ENCODE assay signal across 11 cellular contexts in genomic region chr14:105182296-105183020, GRCh38. TPM values are rescaled to one million over a fixed set of nuclear protein-coding genes. Genes with fewer than 3 reads are reported as not detected.
DNase-seq lines count a peak whose midpoint lies in the region; ATAC-seq and TF ChIP-seq lines count a peak whose summit lies in the region.
"Had no signal": no experiment of that assay in that cellular context is flagged by ENCODE, and none has a peak within 500 bp of the region (broad histone marks: within the 10 kb centered on the region; RNA-seq: fewer than 3 reads in every experiment).

No MANE protein-coding gene starts in this region.

- no peak overlapping the region for H3K27ac Mint-ChIP-seq in CD8-positive, alpha-beta T cell
- H3K27ac Mint-ChIP-seq in activated naive CD8-positive, alpha-beta T cell treated with anti-CD3 and anti-CD28 coated beads, Interleukin-2, amount 10 ng/mL, durations not matched to agents 7 days and 5 days, result peak overlapping the region; percentile 30

- peaks cover 0 to 15% (median 0%) of the 10 kb centered on the region in 11 experiments; a peak in 3 of 22 replicates for H3K27me3 ChIP-seq in BLaER1 treated with 17β-estradiol and CSF1 and Interleukin-3, amounts not matched to agents 10 nM and 100 nM
- no peaks in the 10 kb centered on the region for H3K27me3 ChIP-seq in CD8-positive, alpha-beta T cell (ENCODE audit: insufficient read depth, low read length)

- TF ChIP-seq CTCF in CD8-positive, alpha-beta T cell (IDR thresholded peaks at IDR 0.05), result no peak

- no peak for DNase-seq in CD8-positive, alpha-beta T cell
- no peak for DNase-seq in activated naive CD8-positive, alpha-beta T cell treated with anti-CD3 and anti-CD28 coated beads, Interleukin-2, amount 10 ng/mL, durations not matched to agents 7 days and 5 days
- DNase-seq in myocyte (ENCODE audit: low read depth), result peak; percentile 87
- DNase-seq in NOMO-1 treated with DMSO at 0.1 percent for 48 hours (lab: John Stamatoyannopoulos, UW; ENCODE audit: unreplicated experiment), result no peak
- DNase-seq in NCI-H748 (lab: John Stamatoyannopoulos, UW; ENCODE audit: unreplicated experiment), result no peak
- DNase-seq: NCI-H2029 treated with DMSO at 0.1 percent for 48 hours, NCI-H69 had no signal

- H4K20me1 ChIP-seq in BLaER1 treated with 17β-estradiol and CSF1 and Interleukin-3, amounts not matched to agents 10 nM and 100 nM, result peaks cover 7 to 32% (median 28%) of the 10 kb centered on the region in 11 experiments; a peak in 17 of 22 replicates

- H3K4me1 Mint-ChIP-seq in CD8-positive, alpha-beta T cell (ENCODE audit: low read depth), result peaks cover 14% of the 10 kb centered on the region
- H3K4me1 Mint-ChIP-seq in activated naive CD8-positive, alpha-beta T cell treated with anti-CD3 and anti-CD28 coated beads, Interleukin-2, amount 10 ng/mL, durations not matched to agents 7 days and 5 days, result peaks cover 15% of the 10 kb centered on the region

- H3K27me3 Mint-ChIP-seq in CD8-positive, alpha-beta T cell (ENCODE audit: low read depth), result no peaks in the 10 kb centered on the region
- no peaks in the 10 kb centered on the region for H3K27me3 Mint-ChIP-seq in activated naive CD8-positive, alpha-beta T cell treated with anti-CD3 and anti-CD28 coated beads, Interleukin-2, amount 10 ng/mL, durations not matched to agents 7 days and 5 days

- H3K9ac ChIP-seq in BLaER1 treated with 17β-estradiol and CSF1 and Interleukin-3, amounts not matched to agents 10 nM and 100 nM, result peak overlapping the region in 8 of 11 experiments; percentile 7 to 44 (median 31); a peak in 9 of 22 replicates

- ATAC-seq in CD8-positive, alpha-beta T cell, result no peak
- no peak for ATAC-seq in activated naive CD8-positive, alpha-beta T cell treated with anti-CD3 and anti-CD28 coated beads, Interleukin-2, amount 10 ng/mL, durations not matched to agents 7 days and 5 days (ENCODE audit: low read depth)
- no peak for ATAC-seq in GM19035 (IDR thresholded peaks at IDR 0.05; ENCODE audit: unreplicated experiment)

- H3K4me2 ChIP-seq in BLaER1 treated with 17β-estradiol and CSF1 and Interleukin-3, amounts not matched to agents 10 nM and 100 nM, result peak overlapping the region; percentile 74 to 98 (median 82)

- peaks cover 46 to 77% (median 72%) of the 10 kb centered on the region in 10 experiments for H3K4me1 ChIP-seq in BLaER1 treated with 17β-estradiol and CSF1 and Interleukin-3, amounts not matched to agents 10 nM and 100 nM
- peaks cover 23% of the 10 kb centered on the region for H3K4me1 ChIP-seq in CD8-positive, alpha-beta T cell (ENCODE audit: insufficient read depth, low read length)

- peak overlapping the region; percentile 65 for H3K4me3 Mint-ChIP-seq in CD8-positive, alpha-beta T cell
- peak overlapping the region; percentile 47 for H3K4me3 Mint-ChIP-seq in activated naive CD8-positive, alpha-beta T cell treated with anti-CD3 and anti-CD28 coated beads, Interleukin-2, amount 10 ng/mL, durations not matched to agents 7 days and 5 days

- no peaks in the 10 kb centered on the region for H3K36me3 ChIP-seq in BLaER1 treated with 17β-estradiol and CSF1 and Interleukin-3, amounts not matched to agents 10 nM and 100 nM
- no peaks in the 10 kb centered on the region for H3K36me3 ChIP-seq in CD8-positive, alpha-beta T cell (ENCODE audit: insufficient read depth, low read length)
- H3K36me3 ChIP-seq: HAP-1 had no signal

- intact Hi-C loops in CD8-positive, alpha-beta T cell (cut with DNase I, micrococcal nuclease), result loop anchor here (5.0 to 10.0 kb wide), 6 partner anchors 62 to 430 kb away; partner anchors contain the start of genes BTBD6 (in 1 of the 2), CLBA1 (in 1 of the 2), SIVA1 (in 1 of the 2) and TEDC1 (in 1 of the 2)

- no peaks in the 10 kb centered on the region for H3K36me3 Mint-ChIP-seq in CD8-positive, alpha-beta T cell
- H3K36me3 Mint-ChIP-seq in activated naive CD8-positive, alpha-beta T cell treated with anti-CD3 and anti-CD28 coated beads, Interleukin-2, amount 10 ng/mL, durations not matched to agents 7 days and 5 days, result no peaks in the 10 kb centered on the region

- CTCF ChIA-PET in CD8-positive, alpha-beta T cell (lab: Charles Lee), result interaction anchor here (0.6 to 1.3 kb wide), 3 partner anchors 13 to 207 kb away, joined by 3 to 6 read pairs (median 4); no protein-coding TSS in a partner anchor

- H3K27ac ChIP-seq in BLaER1 treated with 17β-estradiol and CSF1 and Interleukin-3, amounts not matched to agents 10 nM and 100 nM, result peak overlapping the region in 3 of 11 experiments; percentile 11 to 27 (median 15); a peak in 2 of 22 replicates
- H3K27ac ChIP-seq in CD8-positive, alpha-beta T cell (ENCODE audit: low read depth, low read length), result no peak overlapping the region
- H3K27ac ChIP-seq: HL-60 had no signal

- H3K9me3 Mint-ChIP-seq in CD8-positive, alpha-beta T cell, result no peaks in the 10 kb centered on the region
- no peaks in the 10 kb centered on the region for H3K9me3 Mint-ChIP-seq in activated naive CD8-positive, alpha-beta T cell treated with anti-CD3 and anti-CD28 coated beads, Interleukin-2, amount 10 ng/mL, durations not matched to agents 7 days and 5 days

- POLR2A ChIA-PET in CD8-positive, alpha-beta T cell (lab: Charles Lee), result interaction anchor here (0.7 kb wide), 1 partner anchor 14 kb away, joined by 3 read pairs; the partner anchor contains the start of gene JAG2
- POLR2A ChIA-PET in activated naive CD8-positive, alpha-beta T cell treated with anti-CD3 and anti-CD28 coated beads, Interleukin-2, amount 10 ng/mL, durations not matched to agents 7 days and 5 days (lab: Charles Lee), result interaction anchor here (1.4 to 2.2 kb wide), 4 partner anchors 12 to 118 kb away, joined by 3 to 13 read pairs (median 6); partner anchors contain the start of gene JAG2

- H3K9me3 ChIP-seq in BLaER1 treated with 17β-estradiol and CSF1 and Interleukin-3, amounts not matched to agents 10 nM and 100 nM (replicated peaks in 1 of 11), result peaks cover 0 to 3% (median 1%) of the 10 kb centered on the region in 11 experiments; a peak in 10 of 22 replicates
- H3K9me3 ChIP-seq in CD8-positive, alpha-beta T cell (ENCODE audit: low read length), result no peaks in the 10 kb centered on the region
- H3K9me3 ChIP-seq: HAP-1 had no signal

- H3K4me3 ChIP-seq in BLaER1 treated with 17β-estradiol and CSF1 and Interleukin-3, amounts not matched to agents 10 nM and 100 nM, result no peak overlapping the region; a peak in 1 of 20 replicates
- no peak overlapping the region for H3K4me3 ChIP-seq in CD8-positive, alpha-beta T cell (ENCODE audit: low read depth, low read length)

RNA-seq across cellular contexts. Expression of gene NUDT14, which starts 1.3 kb away (rescaled TPM):
- total RNA-seq in CD8-positive, alpha-beta T cell, result 1 to 10 TPM; 5.7 to 6.2 TPM
- total RNA-seq in activated naive CD8-positive, alpha-beta T cell treated with anti-CD3 and anti-CD28 coated beads, Interleukin-2, amount 10 ng/mL, durations not matched to agents 7 days and 5 days, result 10 to 100 TPM; 23.3 to 28.0 TPM
- 33.2 and 40.9 TPM in 2 replicates for total RNA-seq in myocyte
- 14.7 TPM for polyA plus RNA-seq in myocyte (2012)

RNA-seq across cellular contexts. Expression of gene JAG2, which starts 13.9 kb away (rescaled TPM):
- total RNA-seq in CD8-positive, alpha-beta T cell, result under 1 TPM; 0.72 to 0.84 TPM
- total RNA-seq in activated naive CD8-positive, alpha-beta T cell treated with anti-CD3 and anti-CD28 coated beads, Interleukin-2, amount 10 ng/mL, durations not matched to agents 7 days and 5 days, result 1 to 10 TPM; 1.8 to 3.2 TPM
- total RNA-seq in myocyte, result 32.5 and 42.7 TPM in 2 replicates
- polyA plus RNA-seq in myocyte (2012), result 12.0 TPM
